In genomic region chr1:27364696-27365371, GRCh38 we compare ENCODE assay signal across 8 cellular contexts. TPM values are rescaled to one million over a fixed set of nuclear protein-coding genes. Genes with fewer than 3 reads are reported as not detected.
A peak's percentile ranks its signal among the peaks of the same experiment; 100 is the strongest.
DNase-seq lines count a peak whose midpoint lies in the region; ATAC-seq and TF ChIP-seq lines count a peak whose summit lies in the region.

No MANE protein-coding gene starts in this region.

- H3K27me3 Mint-ChIP-seq in endodermal cell (ENCODE audit: insufficient read depth) (peaks cover 36% of the 10 kb centered on the region), progenitor cell of endocrine pancreas (peaks cover 64% of the 10 kb centered on the region)

- H3K36me3 Mint-ChIP-seq in endodermal cell (ENCODE audit: low read depth) (no peaks in the 10 kb centered on the region), progenitor cell of endocrine pancreas (ENCODE audit: insufficient read depth) (no peaks in the 10 kb centered on the region)

- H3K27ac ChIP-seq in DND-41 (ENCODE audit: low read length), result no peak overlapping the region
- peak overlapping the region; percentile 82 for H3K27ac ChIP-seq in Panc1 (ENCODE audit: low read length)
- peak overlapping the region; percentile 90 for H3K27ac ChIP-seq in parathyroid adenoma
- H3K27ac ChIP-seq in endodermal cell (ENCODE audit: low read depth, low read length), result no peak overlapping the region

- peak overlapping the region in 1 of 2 experiments; percentile 58; a peak in 2 of 4 replicates for H3K4me3 ChIP-seq in DND-41 (ENCODE audit: low read depth in 1 of 2, low read length in 2 of 2)
- H3K4me3 ChIP-seq in Panc1 (ENCODE audit: low read depth in 2 of 2, low read length in 2 of 2), result peak overlapping the region; percentile 74 to 77
- peak overlapping the region; percentile 71 for H3K4me3 ChIP-seq in epithelial cell of esophagus (ENCODE audit: low read length)
- peak overlapping the region; percentile 56 for H3K4me3 ChIP-seq in parathyroid adenoma (ENCODE audit: low read depth, low read length)
- H3K4me3 ChIP-seq in endodermal cell (ENCODE audit: low read length), result no peak overlapping the region

- H3K36me3 ChIP-seq in DND-41 (ENCODE audit: insufficient read depth, low read length), result no peaks in the 10 kb centered on the region
- no peaks in the 10 kb centered on the region; the same call in 1 of the 2 replicates for H3K36me3 ChIP-seq in Panc1 (ENCODE audit: control insufficient read depth, insufficient read depth, low read length)
- no peaks in the 10 kb centered on the region for H3K36me3 ChIP-seq in parathyroid adenoma (ENCODE audit: control insufficient read depth, insufficient read depth, low read length)
- H3K36me3 ChIP-seq in endodermal cell (ENCODE audit: control insufficient read depth, insufficient read depth, low read length), result no peaks in the 10 kb centered on the region

- H3K4me3 Mint-ChIP-seq in endodermal cell, result no peak overlapping the region
- no peak overlapping the region for H3K4me3 Mint-ChIP-seq in progenitor cell of endocrine pancreas (ENCODE audit: low read depth)

- no peak overlapping the region for H3K27ac Mint-ChIP-seq in endodermal cell
- H3K27ac Mint-ChIP-seq in progenitor cell of endocrine pancreas, result no peak overlapping the region

- H3K27me3 ChIP-seq in DND-41 (ENCODE audit: insufficient read depth, low read length, poor library complexity) (peaks cover 28% of the 10 kb centered on the region), Panc1 (ENCODE audit: control insufficient read depth, insufficient read depth, low read length) (no peaks in the 10 kb centered on the region), parathyroid adenoma (ENCODE audit: control insufficient read depth, insufficient read depth, low read length) (no peaks in the 10 kb centered on the region), endodermal cell (ENCODE audit: control insufficient read depth, insufficient read depth, low read length, poor library complexity, severe bottlenecking) (peaks cover 21% of the 10 kb centered on the region)

- H3K9me3 ChIP-seq in DND-41 (ENCODE audit: insufficient read depth, low read length, severe bottlenecking), result no peaks in the 10 kb centered on the region
- no peaks in the 10 kb centered on the region for H3K9me3 ChIP-seq in Panc1 (ENCODE audit: control insufficient read depth, insufficient read depth, low read depth, low read length)
- no peaks in the 10 kb centered on the region for H3K9me3 ChIP-seq in parathyroid adenoma (ENCODE audit: control insufficient read depth, low read length)
- H3K9me3 ChIP-seq in endodermal cell (ENCODE audit: control insufficient read depth, low read length), result no peaks in the 10 kb centered on the region

- H3K4me2 ChIP-seq in DND-41 (ENCODE audit: insufficient read depth, low read length) (peak overlapping the region; percentile 82), parathyroid adenoma (ENCODE audit: low read length) (peak overlapping the region; percentile 89)

- peaks cover 15% of the 10 kb centered on the region for H3K4me1 Mint-ChIP-seq in endodermal cell
- H3K4me1 Mint-ChIP-seq in progenitor cell of endocrine pancreas (ENCODE audit: low read depth), result peaks cover 6% of the 10 kb centered on the region

- no TSS peak for BruUV-seq in Panc1 (replicated peaks; lab: Mats Ljungman, UMichigan)

- DNase-seq in DND-41 (no peak), Panc1 (ENCODE audit: low read depth, low spot score) (no peak), epithelial cell of esophagus (ENCODE audit: low read depth) (no peak), endodermal cell (no peak), Ammon's horn (ENCODE audit: low spot score) (no peak), HT-29 (ENCODE audit: low spot score) (no peak), progenitor cell of endocrine pancreas (ENCODE audit: low spot score, unreplicated experiment) (no peak)

- TF ChIP-seq CTCF in DND-41 (IDR thresholded peaks at IDR 0.05; ENCODE audit: borderline replicate concordance, extremely low read depth, low read length, poor library complexity, severe bottlenecking) (no peak), Panc1 (IDR thresholded peaks at IDR 0.05) (no peak), epithelial cell of esophagus (IDR thresholded peaks at IDR 0.05; ENCODE audit: insufficient read depth, low read depth, low read length, missing control alignments) (no peak), parathyroid adenoma (IDR thresholded peaks at IDR 0.05) (no peak), endodermal cell (conservative IDR thresholded peaks at IDR 0.05) (no peak), progenitor cell of endocrine pancreas (IDR thresholded peaks at IDR 0.05; ENCODE audit: unreplicated experiment) (no peak)

- H3K9ac ChIP-seq in DND-41 (ENCODE audit: low read depth, low read length) (peak overlapping the region; percentile 10; the same call in 1 of the 2 replicates), parathyroid adenoma (no peak overlapping the region), endodermal cell (ENCODE audit: extremely low read depth, low read length, poor library complexity, severe bottlenecking) (no peak overlapping the region)

- H3K79me2 ChIP-seq in DND-41 (ENCODE audit: insufficient read depth, low read length) (no peaks in the 10 kb centered on the region), parathyroid adenoma (no peaks in the 10 kb centered on the region)

- ATAC-seq in DND-41 (ENCODE audit: insufficient read depth, low read depth) (no peak), Panc1 (no peak; the same call in none of the 2 replicates)

- H3K4me1 ChIP-seq in DND-41 (ENCODE audit: insufficient read depth, low read length), result peaks cover 27% of the 10 kb centered on the region
- H3K4me1 ChIP-seq in Panc1 (ENCODE audit: control insufficient read depth, insufficient read depth, low read length), result peaks cover 15% of the 10 kb centered on the region
- peaks cover 3% of the 10 kb centered on the region for H3K4me1 ChIP-seq in parathyroid adenoma
- no peaks in the 10 kb centered on the region for H3K4me1 ChIP-seq in endodermal cell (ENCODE audit: control insufficient read depth, insufficient read depth, low read length)

- no peaks in the 10 kb centered on the region for H4K20me1 ChIP-seq in DND-41 (ENCODE audit: insufficient read depth, low read length)

- in situ Hi-C loops in Panc1 (cut with HindIII; ENCODE audit: low pct_unique_long_range_greater_than_20kb, low sequenced_read_pairs), result no loop called here

- POLR2A ChIA-PET in Panc1 (lab: Charles Lee), result interaction anchor here (0.6 to 1.0 kb wide), 2 partner anchors 20 to 208 kb away, joined by 3 to 10 read pairs; no protein-coding TSS in a partner anchor

- H3K9me3 Mint-ChIP-seq in endodermal cell (no peaks in the 10 kb centered on the region), progenitor cell of endocrine pancreas (ENCODE audit: low read depth) (no peaks in the 10 kb centered on the region)

- CTCF ChIA-PET in Panc1 (lab: Charles Lee), result interaction anchor here (0.5 to 2.3 kb wide), 7 partner anchors 7 to 1013 kb away, joined by 3 to 16 read pairs (median 7); partner anchors contain the start of gene SLC9A1

- H2AFZ ChIP-seq in DND-41 (ENCODE audit: low read depth, low read length) (peak overlapping the region; percentile 48; the same call in 1 of the 2 replicates), parathyroid adenoma (peak overlapping the region; percentile 46)

- 81 to 86% methylated on average over 5 to 11 of the region's 11 CpGs for WGBS in endodermal cell (ENCODE audit: insufficient coverage in 1 of 2, insufficient read length in 1 of 2), 2 experiments

- intact Hi-C loops in Panc1 (cut with micrococcal nuclease; ENCODE audit: unreplicated experiment), result no loop called here

RNA-seq across cellular contexts. Expression of gene MAP3K6, which starts 1.9 kb away (rescaled TPM):
- total RNA-seq in Panc1 (2021; ENCODE audit: unreplicated experiment), result 56.9 TPM
- 57.8 TPM for polyA plus RNA-seq in Panc1 (2012; ENCODE audit: insufficient read length)
- 10 to 100 TPM in 1 of 2 donors, 1 to 10 TPM in 1; 6.6 to 11.5 TPM for total RNA-seq in endodermal cell
- polyA plus RNA-seq in endodermal cell (2013, experiment 1 of 2), result 14.9 TPM
- 14.3 TPM for polyA plus RNA-seq in endodermal cell (2013, experiment 2 of 2)
- 17.0 and 19.7 TPM in 2 replicates for total RNA-seq in HT-29 (2014; rRNA removed; shearing (Covaris generic))
- total RNA-seq in progenitor cell of endocrine pancreas, result 1.1 and 1.8 TPM in 2 replicates

RNA-seq across cellular contexts. Expression of gene FCN3, which starts 9.8 kb away (rescaled TPM):
- total RNA-seq in Panc1 (2021; ENCODE audit: unreplicated experiment), result not detected
- polyA plus RNA-seq in Panc1 (2012; ENCODE audit: insufficient read length), result 0.23 TPM
- total RNA-seq in endodermal cell, result under 1 TPM in 1 of 2 donors, not detected in 1; 0.26 TPM
- polyA plus RNA-seq in endodermal cell (2013, experiment 1 of 2), result not detected
- not detected for polyA plus RNA-seq in endodermal cell (2013, experiment 2 of 2)
- not detected in 2 replicates for total RNA-seq in HT-29 (2014; rRNA removed; shearing (Covaris generic))
- total RNA-seq in progenitor cell of endocrine pancreas, result not detected in 2 replicates

RNA-seq across cellular contexts. Expression of gene CD164L2, which starts 18.3 kb away (rescaled TPM):
- total RNA-seq in Panc1 (2021; ENCODE audit: unreplicated experiment), result 0.13 TPM
- polyA plus RNA-seq in Panc1 (2012; ENCODE audit: insufficient read length), result not detected
- total RNA-seq in endodermal cell, result 1 to 10 TPM; 1.6 to 1.8 TPM
- 1.4 TPM for polyA plus RNA-seq in endodermal cell (2013, experiment 1 of 2)
- polyA plus RNA-seq in endodermal cell (2013, experiment 2 of 2), result 0.83 TPM
- total RNA-seq in HT-29 (2014; rRNA removed; shearing (Covaris generic)), result not detected in 2 replicates
- total RNA-seq in progenitor cell of endocrine pancreas, result not detected in 2 replicates

RNA-seq across cellular contexts. Expression of gene SYTL1, which starts 23.0 kb away (rescaled TPM):
- total RNA-seq in Panc1 (2021; ENCODE audit: unreplicated experiment) (2.4 TPM), endodermal cell (1 to 10 TPM; 6.7 to 7.5 TPM), progenitor cell of endocrine pancreas (9.4 and 15.5 TPM in 2 replicates)
- polyA plus RNA-seq in Panc1 (2012; ENCODE audit: insufficient read length), result 3.8 TPM
- 3.2 TPM for polyA plus RNA-seq in endodermal cell (2013, experiment 1 of 2)
- polyA plus RNA-seq in endodermal cell (2013, experiment 2 of 2), result 4.9 TPM
- 17.1 and 21.9 TPM in 2 replicates for total RNA-seq in HT-29 (2014; rRNA removed; shearing (Covaris generic))

RNA-seq across cellular contexts. Expression of gene GPR3, which starts 27.6 kb away (rescaled TPM):
- 0.95 TPM for total RNA-seq in Panc1 (2021; ENCODE audit: unreplicated experiment)
- polyA plus RNA-seq in Panc1 (2012; ENCODE audit: insufficient read length), result 1.1 TPM
- total RNA-seq in endodermal cell, result 1 to 10 TPM; 3.5 to 4.1 TPM
- 4.5 TPM for polyA plus RNA-seq in endodermal cell (2013, experiment 1 of 2)
- polyA plus RNA-seq in endodermal cell (2013, experiment 2 of 2), result 4.5 TPM
- 2.1 and 2.6 TPM in 2 replicates for total RNA-seq in HT-29 (2014; rRNA removed; shearing (Covaris generic))
- total RNA-seq in progenitor cell of endocrine pancreas, result 1.00 and 1.1 TPM in 2 replicates

Comparison
In these comparisons a context has a peak if more than half of its experiments do, and no peak if none do; other contexts are left out.
1. H3K27ac ChIP-seq: peak in Panc1 (single experiment) and parathyroid adenoma (single experiment); none in DND-41 (single experiment) and endodermal cell (single experiment).